In the genomic region with DNA sequence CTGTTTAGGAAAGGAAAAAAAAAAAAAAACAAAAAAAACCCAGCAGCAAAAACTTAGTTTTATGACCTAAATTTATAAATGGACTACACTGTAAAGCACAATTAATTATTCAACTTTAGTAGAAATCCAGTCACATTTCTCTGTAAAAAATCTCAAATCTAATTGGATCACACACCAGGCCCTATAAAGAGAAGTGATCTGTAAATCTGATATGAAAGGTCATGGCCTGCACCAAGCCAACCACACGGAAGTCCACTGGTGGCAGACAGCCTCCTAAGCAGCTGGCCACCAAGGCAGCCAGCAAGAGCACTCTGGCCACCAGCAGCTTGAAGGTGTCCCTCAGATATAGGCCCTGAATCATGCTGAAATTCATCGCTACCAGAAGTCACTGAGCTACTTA, we compare ENCODE assay signal across 15 cellular contexts.
DNase-seq lines count a peak whose midpoint lies in the region; ATAC-seq and TF ChIP-seq lines count a peak whose summit lies in the region.
"Had no signal": no experiment of that assay in that cellular context is flagged by ENCODE, and none has a peak within 500 bp of the region (broad histone marks: within the 10 kb centered on the region; RNA-seq: fewer than 3 reads in every experiment).

No MANE protein-coding gene starts in this region.

- no peak for ATAC-seq in HG02759 (IDR thresholded peaks at IDR 0.05; ENCODE audit: unreplicated experiment)
- ATAC-seq: mucosa of descending colon, Right ventricle myocardium inferior had no signal

- no peak for DNase-seq in activated T-cell treated with anti-CD3 and anti-CD28 coated beads, Interleukin-2, amount 50 U/mL, for 24 hours
- DNase-seq in activated T-cell treated with anti-CD3 and anti-CD28 coated beads, Interleukin-2, amount 50 U/mL, for 1 hour, result no peak
- no peak for DNase-seq in activated naive CD8-positive, alpha-beta T cell treated with anti-CD3 and anti-CD28 coated beads for 36 hours
- DNase-seq in type B pancreatic cell (ENCODE audit: extremely low spot score, unreplicated experiment) (no peak), H7 (no peak), GOT3 (lab: John Stamatoyannopoulos, UW) (no peak)
- DNase-seq: amniotic stem cell, kidney, mucosa of descending colon, NCI-H446 treated with DMSO at 0.1 percent for 48 hours, posterior cingulate gyrus had no signal

- H3K79me2 ChIP-seq in OCI-LY1 (ENCODE audit: insufficient read depth, low read length), result 0 out of 2 replicates have a peak, but pooled peaks cover 9% of the 10 kb centered on the region

- H3K4me3 Mint-ChIP-seq in activated T-cell treated with anti-CD3 and anti-CD28 coated beads, Interleukin-2, amount 50 U/mL, for 24 hours, result peak overlapping the region; percentile 31
- H3K4me3 Mint-ChIP-seq in activated naive CD8-positive, alpha-beta T cell treated with anti-CD3 and anti-CD28 coated beads for 36 hours, result no peak overlapping the region
- H3K4me3 Mint-ChIP-seq in type B pancreatic cell, result peak overlapping the region; percentile 45

- no peaks in the 10 kb centered on the region for H3K9me2 ChIP-seq in OCI-LY1 (ENCODE audit: low read depth, low read length)

- TF ChIP-seq CTCF in OCI-LY1 (IDR thresholded peaks at IDR 0.05; ENCODE audit: low read length), result no peak
- TF ChIP-seq CTCF in type B pancreatic cell (conservative IDR thresholded peaks at IDR 0.05), result no peak

- H3K36me3 ChIP-seq in OCI-LY1 (ENCODE audit: insufficient read depth, low read length), result no peaks in the 10 kb centered on the region
- H3K36me3 ChIP-seq in H7 (replicated peaks; ENCODE audit: control insufficient read depth, insufficient read depth, low read length), result no peaks in the 10 kb centered on the region

- no peaks in the 10 kb centered on the region for H3K9me3 ChIP-seq in OCI-LY1 (ENCODE audit: low read length)
- H3K9me3 ChIP-seq: mucosa of descending colon had no signal

- no peak overlapping the region for H3K27ac Mint-ChIP-seq in activated T-cell treated with anti-CD3 and anti-CD28 coated beads, Interleukin-2, amount 50 U/mL, for 24 hours
- H3K27ac Mint-ChIP-seq in activated naive CD8-positive, alpha-beta T cell treated with anti-CD3 and anti-CD28 coated beads for 36 hours, result peak overlapping the region; percentile 23
- H3K27ac Mint-ChIP-seq in type B pancreatic cell, result no peak overlapping the region

- H4K20me1 ChIP-seq in OCI-LY1 (ENCODE audit: insufficient read depth, low read length), result no peaks in the 10 kb centered on the region

- H2AFZ ChIP-seq in OCI-LY1 (ENCODE audit: low read length), result no peak overlapping the region

- H3K9me3 Mint-ChIP-seq in activated T-cell treated with anti-CD3 and anti-CD28 coated beads, Interleukin-2, amount 50 U/mL, for 24 hours, result no peaks in the 10 kb centered on the region
- H3K9me3 Mint-ChIP-seq in activated naive CD8-positive, alpha-beta T cell treated with anti-CD3 and anti-CD28 coated beads for 36 hours, result no peaks in the 10 kb centered on the region
- H3K9me3 Mint-ChIP-seq in type B pancreatic cell, result no peaks in the 10 kb centered on the region
- H3K9me3 Mint-ChIP-seq: WTC11 had no signal

- H3K4me1 Mint-ChIP-seq in activated T-cell treated with anti-CD3 and anti-CD28 coated beads, Interleukin-2, amount 50 U/mL, for 24 hours (ENCODE audit: low read depth), result peaks cover 11% of the 10 kb centered on the region
- H3K4me1 Mint-ChIP-seq in activated naive CD8-positive, alpha-beta T cell treated with anti-CD3 and anti-CD28 coated beads for 36 hours, result peaks cover 5% of the 10 kb centered on the region
- H3K4me1 Mint-ChIP-seq in type B pancreatic cell (ENCODE audit: unreplicated experiment), result peaks cover 26% of the 10 kb centered on the region

- peak overlapping the region; percentile 98 for H3K27ac ChIP-seq in OCI-LY1 (ENCODE audit: low read depth, low read length, poor library complexity, severe bottlenecking)

- H3F3A ChIP-seq in OCI-LY1 (ENCODE audit: insufficient read depth, low read length), result peaks cover 9% of the 10 kb centered on the region

- H3K4me3 ChIP-seq in OCI-LY1 (ENCODE audit: low read depth, low read length, poor library complexity, severe bottlenecking) (peak overlapping the region; percentile 73), H7 (ENCODE audit: insufficient read depth, low read depth, low read length) (no peak overlapping the region)
- H3K4me3 ChIP-seq: mucosa of descending colon had no signal

- no peaks in the 10 kb centered on the region for H3K36me3 Mint-ChIP-seq in activated T-cell treated with anti-CD3 and anti-CD28 coated beads, Interleukin-2, amount 50 U/mL, for 24 hours (ENCODE audit: low read depth)
- no peaks in the 10 kb centered on the region for H3K36me3 Mint-ChIP-seq in activated naive CD8-positive, alpha-beta T cell treated with anti-CD3 and anti-CD28 coated beads for 36 hours
- H3K36me3 Mint-ChIP-seq in type B pancreatic cell, result no peaks in the 10 kb centered on the region
- H3K36me3 Mint-ChIP-seq: WTC11 had no signal

- H3K27me3 Mint-ChIP-seq in activated T-cell treated with anti-CD3 and anti-CD28 coated beads, Interleukin-2, amount 50 U/mL, for 24 hours, result no peaks in the 10 kb centered on the region
- H3K27me3 Mint-ChIP-seq in activated naive CD8-positive, alpha-beta T cell treated with anti-CD3 and anti-CD28 coated beads for 36 hours, result no peaks in the 10 kb centered on the region
- no peaks in the 10 kb centered on the region for H3K27me3 Mint-ChIP-seq in type B pancreatic cell

- H3K4me1 ChIP-seq in OCI-LY1 (ENCODE audit: insufficient read depth, low read length, severe bottlenecking), result peaks cover 68% of the 10 kb centered on the region

- peak overlapping the region; percentile 94 for H3K9ac ChIP-seq in OCI-LY1 (ENCODE audit: low read length)

- H3K4me2 ChIP-seq in OCI-LY1 (ENCODE audit: low read length), result peak overlapping the region; percentile 91

- H3K27me3 ChIP-seq in OCI-LY1 (ENCODE audit: insufficient read depth, low read length) (no peaks in the 10 kb centered on the region), H7 (ENCODE audit: control insufficient read depth, insufficient read depth, low read length) (no peaks in the 10 kb centered on the region)
